8 cellular contexts compared by ENCODE assay signal in the genomic region with DNA sequence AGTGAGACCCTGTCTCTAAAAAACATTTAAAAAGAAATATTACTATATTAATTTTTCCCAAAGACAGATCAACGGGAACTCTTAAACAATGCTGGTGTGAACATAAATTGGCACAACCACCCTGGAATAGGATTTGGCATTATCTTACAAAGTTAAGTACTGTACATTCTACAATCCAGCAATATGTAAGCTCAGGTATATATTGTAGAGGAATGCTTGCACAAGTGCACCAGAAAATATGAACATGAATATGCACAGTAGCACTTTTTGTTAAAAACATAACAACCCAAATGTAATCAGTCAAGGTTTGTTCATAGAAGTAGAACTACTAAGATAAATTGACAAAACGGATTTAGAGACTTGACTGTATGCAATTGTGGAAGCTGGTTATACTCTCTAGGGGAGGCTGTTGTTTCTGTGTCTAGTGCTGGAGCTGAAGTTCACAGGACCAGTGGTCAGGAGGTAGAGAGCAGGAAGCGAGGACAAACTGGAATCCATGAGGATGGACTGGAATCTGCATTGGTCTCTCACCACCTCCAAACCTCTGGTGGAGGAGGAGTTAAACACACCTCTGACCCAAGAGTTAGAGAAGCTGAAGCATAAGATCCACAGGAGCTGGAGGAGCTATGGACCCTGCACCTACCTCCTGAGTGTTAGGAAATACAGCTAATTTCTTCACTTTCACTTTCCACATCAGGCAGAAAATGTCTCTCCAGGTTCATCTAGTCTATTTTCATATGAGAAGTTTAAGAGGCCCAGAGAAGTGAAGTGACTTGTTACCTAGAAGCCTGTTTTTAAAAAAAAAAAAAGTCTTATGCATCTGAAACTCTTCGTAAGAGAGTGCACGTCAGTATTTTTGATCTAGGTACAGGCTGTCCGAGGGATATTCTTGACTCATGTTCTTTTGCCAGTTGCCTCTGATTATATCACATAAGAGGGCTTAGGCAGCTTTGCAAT. TPM values are rescaled to one million over a fixed set of nuclear protein-coding genes. Genes with fewer than 3 reads are reported as not detected.
A peak's percentile ranks its signal among the peaks of the same experiment; 100 is the strongest.
DNase-seq lines count a peak whose midpoint lies in the region; ATAC-seq and TF ChIP-seq lines count a peak whose summit lies in the region.

No MANE protein-coding gene starts in this region.

- H3K36me3 ChIP-seq in Caco-2 (ENCODE audit: control insufficient read depth, insufficient read depth, low read length) (no peaks in the 10 kb centered on the region), spleen (no peaks in the 10 kb centered on the region)

- peaks cover 9% of the 10 kb centered on the region for H3K9me3 Mint-ChIP-seq in Caco-2 (ENCODE audit: unreplicated experiment)

- TF ChIP-seq CTCF in Caco-2 (IDR thresholded peaks at IDR 0.05; ENCODE audit: insufficient read depth in 1 of 2, low read depth in 1 of 2, low read length in 1 of 2, severe bottlenecking in 1 of 2, unreplicated experiment in 1 of 2) (no peak), fibroblast of the aortic adventitia (IDR thresholded peaks at IDR 0.05; ENCODE audit: insufficient read depth, low read length) (peak; percentile 13), spleen (IDR thresholded peaks at IDR 0.05 in 8 of 11, conservative IDR thresholded peaks at IDR 0.05 in 3 of 11) (no peak)

- no peak overlapping the region for H3K27ac Mint-ChIP-seq in Caco-2 (ENCODE audit: unreplicated experiment)

- intact Hi-C loops in Caco-2 (cut with micrococcal nuclease; ENCODE audit: unreplicated experiment) (loop anchor here (10.0 kb wide), 1 partner anchor 854 kb away; no protein-coding TSS in a partner anchor), spleen (cut with DNase I; ENCODE audit: low total_unique reads) (loop anchor here (10.0 kb wide), 1 partner anchor 844 kb away; no protein-coding TSS in a partner anchor)

- peaks cover 2% of the 10 kb centered on the region for H3K27me3 Mint-ChIP-seq in Caco-2 (ENCODE audit: insufficient read depth, unreplicated experiment)

- TF ChIP-seq POLR2A in spleen (IDR thresholded peaks at IDR 0.05): peak in 1 of 3 donors; percentile 12

- DNase-seq in Caco-2 (peak in 1 of 2 experiments; percentile 1), OCI-M1 (lab: John Stamatoyannopoulos, UW) (peak; percentile 100), fibroblast of the aortic adventitia (ENCODE audit: low read depth) (peak; percentile 45), spleen (no peak), foreskin melanocyte (no peak), NCI-H1417 treated with DMSO at 0.1 percent for 48 hours (lab: John Stamatoyannopoulos, UW) (no peak), SK-N-DZ (ENCODE audit: low spot score) (no peak)

- peak overlapping the region in 6 of 8 donors; percentile 13 to 76 (median 52) for H3K27ac ChIP-seq in spleen

- H3K9me3 ChIP-seq in Caco-2 (no peaks in the 10 kb centered on the region), spleen (no peaks in the 10 kb centered on the region)

- no peaks in the 10 kb centered on the region for H3K36me3 Mint-ChIP-seq in Caco-2 (ENCODE audit: insufficient read depth, unreplicated experiment)

- no TSS peak for BruUV-seq in Caco-2 (replicated peaks; lab: Mats Ljungman, UMichigan)

- H3K4me3 ChIP-seq in Caco-2 (ENCODE audit: low read depth, low read length) (no peak overlapping the region), fibroblast of the aortic adventitia (ENCODE audit: low read depth, low read length) (peak overlapping the region; percentile 59), spleen (peak overlapping the region in 4 of 8 donors; percentile 5 to 58 (median 19))

- no peaks in the 10 kb centered on the region for H3K4me1 Mint-ChIP-seq in Caco-2 (ENCODE audit: low read depth, unreplicated experiment)

- ATAC-seq in GM21515 (IDR thresholded peaks at IDR 0.05; ENCODE audit: unreplicated experiment): peak; percentile 48

- POLR2A ChIA-PET in Caco-2 (lab: Charles Lee): no interaction called here

- H3K4me1 ChIP-seq in Caco-2 (no peaks in the 10 kb centered on the region), spleen (peaks cover 0 to 28% (median 16%) of the 10 kb centered on the region in 6 donors)

- H3K4me3 Mint-ChIP-seq in Caco-2 (ENCODE audit: unreplicated experiment): peak overlapping the region; percentile 42

- CTCF ChIA-PET in Caco-2 (lab: Charles Lee): no interaction called here

- H3K27me3 ChIP-seq in Caco-2 (replicated peaks; ENCODE audit: control insufficient read depth, insufficient read depth, low read length) (no peaks in the 10 kb centered on the region), spleen (replicated peaks in 1 of 7) (no peaks in the 10 kb centered on the region)

- 36 to 49% (median 38%) methylated on average over 6 of the region's 6 CpGs for WGBS in spleen, 5 donors

RNA-seq across cellular contexts. Expression of gene RIC1, which starts 20.3 kb away (rescaled TPM):
- total RNA-seq in Caco-2 (2022): 18.6 and 19.4 TPM in 2 replicates
- total RNA-seq in fibroblast of the aortic adventitia (ENCODE audit: low replicate concordance): 28.8 and 37.8 TPM in 2 replicates
- 10 to 100 TPM; 33.1 to 68.7 (median 37.2) TPM for total RNA-seq in spleen
- 1 to 10 TPM; 4.9 to 6.0 (median 5.2) TPM for polyA plus RNA-seq in spleen
- polyA plus RNA-seq in SK-N-DZ (2014; cell fraction: cytosol; rRNA removed): 7.2 and 12.7 TPM in 2 replicates
- polyA plus RNA-seq in SK-N-DZ (2014; cell fraction: nucleus; rRNA removed): 10.6 and 29.7 TPM in 2 replicates

Comparison
In these comparisons a context has a peak if more than half of its experiments do, and no peak if none do; other contexts are left out.
1. DNase-seq: peak in OCI-M1 (single experiment) and fibroblast of the aortic adventitia (single experiment); none in spleen (single experiment), foreskin melanocyte (single experiment), NCI-H1417 treated with DMSO at 0.1 percent for 48 hours (single experiment) and SK-N-DZ (single experiment).